ENCODE assay signal across 15 cellular contexts in genomic region chr7:83119496-83119895, GRCh38. TPM values are rescaled to one million over a fixed set of nuclear protein-coding genes. Genes with fewer than 3 reads are reported as not detected.
A peak's percentile ranks its signal among the peaks of the same experiment; 100 is the strongest.
DNase-seq lines count a peak whose midpoint lies in the region; ATAC-seq and TF ChIP-seq lines count a peak whose summit lies in the region.
"Had no signal": no experiment of that assay in that cellular context is flagged by ENCODE, and none has a peak within 500 bp of the region (broad histone marks: within the 10 kb centered on the region; RNA-seq: fewer than 3 reads in every experiment).

No MANE protein-coding gene starts in this region.

- 19 to 38% methylated on average over 2 of the region's 2 CpGs for WGBS in GM23248 (ENCODE audit: low coverage in 1 of 2, low lambda C conversion rate in 2 of 2, missing lambda C conversion rate in 2 of 2), 2 experiments
- 70 to 81% methylated on average over 2 of the region's 2 CpGs for WGBS in testis, 2 donors

- in situ Hi-C loops in GM23248 (cut with MboI) (no loop called here), astrocyte of the spinal cord (cut with HindIII; ENCODE audit: low sequenced_read_pairs) (no loop called here)

- H3K27ac ChIP-seq in GM23248 (no peak overlapping the region), testis (no peak overlapping the region), left ventricle myocardium inferior (replicated peaks) (no peak overlapping the region)
- H3K27ac ChIP-seq: C4-2B had no signal

- H3F3A ChIP-seq in GM23248 (ENCODE audit: insufficient read depth), result no peaks in the 10 kb centered on the region

- H3K4me1 ChIP-seq in GM23248 (ENCODE audit: insufficient read depth) (no peaks in the 10 kb centered on the region), testis (no peaks in the 10 kb centered on the region), left ventricle myocardium inferior (peaks cover 4% of the 10 kb centered on the region)

- H3K4me3 ChIP-seq in GM23248 (no peak overlapping the region), astrocyte of the spinal cord (ENCODE audit: low read depth, low read length) (no peak overlapping the region), testis (no peak overlapping the region), left ventricle myocardium inferior (no peak overlapping the region)
- H3K4me3 ChIP-seq: MG63 had no signal

- no peak for TF ChIP-seq POLR2A in testis (IDR thresholded peaks at IDR 0.05)

- TF ChIP-seq CTCF in astrocyte of the spinal cord (IDR thresholded peaks at IDR 0.05; ENCODE audit: low read depth, low read length) (no peak), testis (IDR thresholded peaks at IDR 0.05) (no peak), GM20000 (IDR thresholded peaks at IDR 0.05; ENCODE audit: extremely low read depth, missing control alignments) (no peak), left ventricle myocardium inferior (IDR thresholded peaks at IDR 0.05; ENCODE audit: borderline replicate concordance) (no peak)

- H3K9me3 ChIP-seq in GM23248 (ENCODE audit: low read depth) (no peaks in the 10 kb centered on the region), testis (no peaks in the 10 kb centered on the region), left ventricle myocardium inferior (replicated peaks) (peaks cover 30% of the 10 kb centered on the region)
- H3K9me3 ChIP-seq: MG63 had no signal

- H3K4me2 ChIP-seq in GM23248 (ENCODE audit: unreplicated experiment), result no peak overlapping the region

- DNase-seq in GM23248 (peak; percentile 3), OCI-M1 (lab: John Stamatoyannopoulos, UW) (peak; percentile 82), astrocyte of the spinal cord (ENCODE audit: low read depth, low spot score) (peak; percentile 16), kidney tubule cell (ENCODE audit: low spot score) (peak; percentile 10), testis (no peak), GM20000 (ENCODE audit: low spot score) (no peak), left ventricle myocardium inferior (no peak)
- DNase-seq: HFFc6, MG63, NCI-H1417, NCI-H187 treated with DMSO at 0.1 percent for 48 hours, NCI-H774 had no signal

- H3K9me2 ChIP-seq in GM23248 (ENCODE audit: insufficient read depth), result no peaks in the 10 kb centered on the region

- no peak overlapping the region for H2AFZ ChIP-seq in GM23248

- intact Hi-C loops in testis (cut with DNase I; ENCODE audit: low total_unique reads) (no loop called here), left ventricle myocardium inferior (cut with micrococcal nuclease) (no loop called here)

- ATAC-seq in HG03521 (IDR thresholded peaks at IDR 0.05; ENCODE audit: unreplicated experiment), result no peak
- ATAC-seq: Panc1 had no signal

- no peaks in the 10 kb centered on the region for H3K79me2 ChIP-seq in GM23248 (ENCODE audit: insufficient read depth)

- H3K36me3 ChIP-seq in GM23248 (ENCODE audit: low read depth) (no peaks in the 10 kb centered on the region), testis (ENCODE audit: low read depth, missing control alignments) (no peaks in the 10 kb centered on the region), left ventricle myocardium inferior (no peaks in the 10 kb centered on the region)
- H3K36me3 ChIP-seq: MG63 had no signal

- no peak overlapping the region for H3K9ac ChIP-seq in GM23248

- no peaks in the 10 kb centered on the region for H4K20me1 ChIP-seq in GM23248 (ENCODE audit: insufficient read depth)

- H3K27me3 ChIP-seq in GM23248 (replicated peaks; ENCODE audit: insufficient read depth) (no peaks in the 10 kb centered on the region), testis (no peaks in the 10 kb centered on the region), left ventricle myocardium inferior (ENCODE audit: low read depth) (no peaks in the 10 kb centered on the region)
- H3K27me3 ChIP-seq: MG63 had no signal

RNA-seq across cellular contexts. Expression of gene PCLO, which starts 43.2 kb away (rescaled TPM):
- not detected in 2 replicates for total RNA-seq in GM23248 (2014; rRNA removed; shearing (Covaris generic))
- polyA plus RNA-seq in GM23248 (2016; fragmentation: Nextera tagmentation; extraction: Ambion mirVana), result 0.04 TPM in 1 of 2 replicates, not detected in the other
- total RNA-seq in testis, result 10 to 100 TPM; 20.4 to 29.4 TPM
- 6.4 TPM for polyA plus RNA-seq in testis (ENCODE audit: insufficient read depth, low read depth, low replicate concordance)
- 4.2 TPM for total RNA-seq in left ventricle myocardium inferior

Comparison
In these comparisons a context has a peak if more than half of its experiments do, and no peak if none do; other contexts are left out.
1. DNase-seq: peak in GM23248 (single experiment), OCI-M1 (single experiment), astrocyte of the spinal cord (single experiment) and kidney tubule cell (single experiment); none in testis (single experiment), GM20000 (single experiment) and left ventricle myocardium inferior (single experiment).